ENCODE assay signal across 9 cellular contexts in genomic region chr11:123707606-123708205, GRCh38. TPM values are rescaled to one million over a fixed set of nuclear protein-coding genes. Genes with fewer than 3 reads are reported as not detected.
DNase-seq lines count a peak whose midpoint lies in the region; ATAC-seq and TF ChIP-seq lines count a peak whose summit lies in the region.
"Had no signal": no experiment of that assay in that cellular context is flagged by ENCODE, and none has a peak within 500 bp of the region (broad histone marks: within the 10 kb centered on the region; RNA-seq: fewer than 3 reads in every experiment).

No MANE protein-coding gene starts in this region.

- peaks cover under 1 to 7% of the 10 kb centered on the region in 2 donors for H3K27me3 Mint-ChIP-seq in CD4-positive, alpha-beta memory T cell
- H3K27me3 Mint-ChIP-seq in activated B cell treated with CpG ODN at 0.5 μM for 24 hours = peaks cover 6% of the 10 kb centered on the region

- no peak overlapping the region for H3K4me3 ChIP-seq in CD4-positive, alpha-beta memory T cell (ENCODE audit: low read length in 2 of 2)
- H3K4me3 ChIP-seq in cardiac fibroblast (replicated peaks in 1 of 2; ENCODE audit: low read depth in 2 of 2, low read length in 2 of 2) = no peak overlapping the region
- H3K4me3 ChIP-seq: SJSA1 had no signal

- H3K27ac ChIP-seq in CD4-positive, alpha-beta memory T cell (ENCODE audit: low read depth, low read length) = no peak overlapping the region
- H3K27ac ChIP-seq: SJSA1 had no signal

- CTCF ChIA-PET in CD4-positive, alpha-beta memory T cell (lab: Charles Lee; ENCODE audit: partially characterized antibody) = interaction anchor here (0.6 to 4.9 kb wide), 13 partner anchors 8 to 388 kb away, joined by 3 to 30 read pairs (median 4); no protein-coding TSS in a partner anchor
- CTCF ChIA-PET in activated B cell treated with CpG ODN at 0.5 μM for 24 hours (lab: Charles Lee) = interaction anchor here (0.9 to 6.8 kb wide), 11 partner anchors 9 to 300 kb away, joined by 3 to 89 read pairs (median 6); partner anchors contain the start of gene SCN3B

- POLR2A ChIA-PET in CD4-positive, alpha-beta memory T cell (lab: Charles Lee; ENCODE audit: partially characterized antibody) = no interaction called here
- POLR2A ChIA-PET in activated B cell treated with CpG ODN at 0.5 μM for 24 hours (lab: Charles Lee) = no interaction called here

- no peaks in the 10 kb centered on the region for H3K9me3 Mint-ChIP-seq in CD4-positive, alpha-beta memory T cell
- H3K9me3 Mint-ChIP-seq in activated B cell treated with CpG ODN at 0.5 μM for 24 hours = no peaks in the 10 kb centered on the region

- TF ChIP-seq CTCF in activated B cell treated with CpG ODN at 0.5 μM for 24 hours (IDR thresholded peaks at IDR 0.05) (no peak), cardiac fibroblast (IDR thresholded peaks at IDR 0.05; ENCODE audit: low read depth, low read length) (peak; percentile 83)

- intact Hi-C loops in CD4-positive, alpha-beta memory T cell (cut with micrococcal nuclease) = loop anchor here (1.0 kb wide), 2 partner anchors 66 to 127 kb away; no protein-coding TSS in a partner anchor
- intact Hi-C loops in activated B cell treated with CpG ODN at 0.5 μM for 24 hours (cut with micrococcal nuclease) = loop anchor here (1.0 to 5.0 kb wide), 3 partner anchors 66 to 300 kb away; no protein-coding TSS in a partner anchor
- intact Hi-C loops in left colon (cut with DNase I, micrococcal nuclease) = loop anchor here in 1 of 2 donors (2.0 kb wide), 1 partner anchor 127 kb away; no protein-coding TSS in a partner anchor

- H3K4me1 Mint-ChIP-seq in CD4-positive, alpha-beta memory T cell = no peaks in the 10 kb centered on the region
- H3K4me1 Mint-ChIP-seq in activated B cell treated with CpG ODN at 0.5 μM for 24 hours = peaks cover 7% of the 10 kb centered on the region

- no peaks in the 10 kb centered on the region for H3K36me3 ChIP-seq in CD4-positive, alpha-beta memory T cell (ENCODE audit: insufficient read depth, low read length)
- H3K36me3 ChIP-seq: SJSA1 had no signal

- no peaks in the 10 kb centered on the region for H3K9me3 ChIP-seq in CD4-positive, alpha-beta memory T cell (ENCODE audit: control insufficient read depth in 1 of 2, low read length in 2 of 2)
- H3K9me3 ChIP-seq: SJSA1 had no signal

- no peaks in the 10 kb centered on the region for H3K4me1 ChIP-seq in CD4-positive, alpha-beta memory T cell (ENCODE audit: insufficient read depth, low read length)
- H3K4me1 ChIP-seq: SJSA1 had no signal

- no peak overlapping the region for H3K4me3 Mint-ChIP-seq in CD4-positive, alpha-beta memory T cell
- H3K4me3 Mint-ChIP-seq in activated B cell treated with CpG ODN at 0.5 μM for 24 hours = no peak overlapping the region

- H3K27ac Mint-ChIP-seq in CD4-positive, alpha-beta memory T cell = no peak overlapping the region
- H3K27ac Mint-ChIP-seq in activated B cell treated with CpG ODN at 0.5 μM for 24 hours = no peak overlapping the region

- DNase-seq in CD4-positive, alpha-beta memory T cell = peak in 4 of 5 donors; percentile 33 to 45 (median 40)
- peak; percentile 41 for DNase-seq in NCI-H2081 treated with DMSO at 0.1 percent for 48 hours (lab: John Stamatoyannopoulos, UW)
- DNase-seq in activated B cell treated with CpG ODN at 0.5 μM for 24 hours = no peak
- DNase-seq in cardiac fibroblast (ENCODE audit: low read depth in 2 of 2) = peak; percentile 74 to 83
- peak in 1 of 2 donors; percentile 69 for DNase-seq in left colon
- DNase-seq in stimulated activated CD4-positive, alpha-beta T cell treated with anti-CD3 and anti-CD28 coated beads, TNF-alpha, amount 100 ng/mL, for 48 hours (ENCODE audit: low read depth in 3 of 3) = peak; percentile 31 to 45 (median 33)

- peak; percentile 51 for ATAC-seq in GM21367 (IDR thresholded peaks at IDR 0.05; ENCODE audit: unreplicated experiment)
- ATAC-seq in activated B cell treated with CpG ODN at 0.5 μM for 24 hours (ENCODE audit: low read depth) = peak; percentile 37
- ATAC-seq in left colon = peak; percentile 75
- ATAC-seq in GM18870 (IDR thresholded peaks at IDR 0.05; ENCODE audit: unreplicated experiment) = no peak

- H3K27me3 ChIP-seq in CD4-positive, alpha-beta memory T cell (ENCODE audit: insufficient read depth, low read length) = no peaks in the 10 kb centered on the region
- H3K27me3 ChIP-seq: SJSA1 had no signal

- no peaks in the 10 kb centered on the region for H3K36me3 Mint-ChIP-seq in CD4-positive, alpha-beta memory T cell
- no peaks in the 10 kb centered on the region for H3K36me3 Mint-ChIP-seq in activated B cell treated with CpG ODN at 0.5 μM for 24 hours (ENCODE audit: low read depth)

RNA-seq across cellular contexts. Expression of gene ZNF202, which starts 33.8 kb away (rescaled TPM):
- total RNA-seq in CD4-positive, alpha-beta memory T cell = 10 to 100 TPM; 17.4 to 21.6 TPM
- 1 to 10 TPM; 1.9 to 8.5 TPM for polyA plus RNA-seq in CD4-positive, alpha-beta memory T cell
- total RNA-seq in activated B cell treated with CpG ODN at 0.5 μM for 24 hours = 23.3 and 27.8 TPM in 2 replicates
- total RNA-seq in left colon = 1 to 10 TPM; 7.5 to 7.7 TPM

RNA-seq across cellular contexts. Expression of gene OR6X1, which starts 46.6 kb away (rescaled TPM):
- total RNA-seq in CD4-positive, alpha-beta memory T cell = not detected
- not detected for polyA plus RNA-seq in CD4-positive, alpha-beta memory T cell
- total RNA-seq in activated B cell treated with CpG ODN at 0.5 μM for 24 hours (not detected in 2 replicates), left colon (not detected)
- total RNA-seq: SJSA1 had no signal

RNA-seq across cellular contexts. Expression of gene SCN3B, which starts 53.3 kb away (rescaled TPM):
- not detected for total RNA-seq in CD4-positive, alpha-beta memory T cell
- under 1 TPM in 1 of 2 donors, not detected in 1; 0.05 TPM for polyA plus RNA-seq in CD4-positive, alpha-beta memory T cell
- total RNA-seq in activated B cell treated with CpG ODN at 0.5 μM for 24 hours (not detected in 2 replicates), left colon (under 1 TPM; 0.43 to 0.59 TPM)
